22 cellular contexts compared by ENCODE assay signal in the genomic region with DNA sequence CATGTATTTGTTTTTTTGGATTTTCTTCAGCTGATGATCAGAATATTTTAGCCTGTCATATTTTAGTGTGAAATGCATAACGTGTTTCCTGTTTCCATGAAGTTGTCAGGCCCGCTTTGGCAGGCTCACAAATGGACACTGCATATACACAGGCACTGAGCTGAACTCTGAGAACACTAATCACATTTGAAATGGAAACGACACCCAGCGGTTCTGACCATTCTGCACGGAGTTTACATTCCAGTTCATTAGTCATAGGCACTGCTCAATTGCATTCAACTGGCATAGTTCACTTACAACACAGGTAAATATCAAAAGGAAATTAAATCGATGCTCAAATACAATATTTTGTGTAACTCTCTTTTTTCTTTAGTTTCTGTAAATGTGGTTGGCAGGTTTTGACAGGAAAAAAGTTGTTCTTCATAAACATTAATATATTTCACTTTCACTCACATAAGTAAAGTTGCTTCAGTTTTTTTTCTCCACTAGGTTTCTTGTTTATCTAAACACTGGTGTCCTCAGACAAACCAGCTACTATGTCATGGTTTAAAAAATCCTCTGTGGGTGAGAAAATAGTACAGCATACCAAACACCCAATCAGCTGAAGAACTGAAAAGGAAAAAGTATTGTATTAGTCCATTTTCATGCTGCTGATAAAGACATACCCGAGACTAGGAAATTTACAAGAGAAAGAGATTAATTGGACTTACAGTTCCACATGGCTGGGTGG.
A peak's percentile ranks its signal among the peaks of the same experiment; 100 is the strongest.
DNase-seq lines count a peak whose midpoint lies in the region; FAIRE-seq and TF ChIP-seq lines count a peak whose summit lies in the region.
"Had no signal": no experiment of that assay in that cellular context is flagged by ENCODE, and none has a peak within 500 bp of the region (broad histone marks: within the 10 kb centered on the region; RNA-seq: fewer than 3 reads in every experiment).

No MANE protein-coding gene starts in this region.

- no peak overlapping the region for H3K4me3 Mint-ChIP-seq in MCF 10A (ENCODE audit: unreplicated experiment)
- H3K4me3 Mint-ChIP-seq: activated CD8-positive, alpha-beta T cell treated with anti-CD3 and anti-CD28 coated beads, Interleukin-2, amount 10 ng/mL, durations not matched to agents 7 days and 5 days; activated naive CD4-positive, alpha-beta T cell treated with anti-CD3 and anti-CD28 coated beads, Interleukin-2, amount 10 ng/mL, durations not matched to agents 7 days and 5 days; activated T-cell treated with anti-CD3 and anti-CD28 coated beads, Interleukin-2, amount 50 U/mL, for 72 hours had no signal

- no peak for TF ChIP-seq CTCF in MCF 10A (IDR thresholded peaks at IDR 0.05; ENCODE audit: unreplicated experiment)
- TF ChIP-seq CTCF in breast epithelium (IDR thresholded peaks at IDR 0.05), result no peak
- TF ChIP-seq CTCF in astrocyte of the cerebellum (IDR thresholded peaks at IDR 0.05; ENCODE audit: low read depth, low read length, missing control alignments), result no peak

- H3K36me3 Mint-ChIP-seq in MCF 10A (ENCODE audit: insufficient read depth, unreplicated experiment), result no peaks in the 10 kb centered on the region
- H3K36me3 Mint-ChIP-seq: activated naive CD4-positive, alpha-beta T cell treated with anti-CD3 and anti-CD28 coated beads, Interleukin-2, amount 10 ng/mL, durations not matched to agents 7 days and 5 days had no signal

- DNase-seq in MCF 10A (ENCODE audit: unreplicated experiment) (peak; percentile 77), breast epithelium (ENCODE audit: low spot score in 2 of 2) (no peak), astrocyte of the cerebellum (ENCODE audit: low read depth) (peak; percentile 42), urothelium cell line (ENCODE audit: low spot score) (peak; percentile 65), NCI-H510A (lab: John Stamatoyannopoulos, UW) (no peak), cerebellum (ENCODE audit: low spot score) (no peak), HEK293T (ENCODE audit: extremely low spot score) (no peak)
- DNase-seq: activated CD8-positive, alpha-beta T cell treated with anti-CD3 and anti-CD28 coated beads, Interleukin-2, amount 10 ng/mL, durations not matched to agents 7 days and 5 days; activated naive CD4-positive, alpha-beta T cell treated with anti-CD3 and anti-CD28 coated beads, Interleukin-2, amount 10 ng/mL, durations not matched to agents 7 days and 5 days; activated T-cell treated with anti-CD3 and anti-CD28 coated beads, Interleukin-2, amount 50 U/mL, for 72 hours; aorta; colonic mucosa; hypothalamus; Karpas-422; kidney; NCI-H1092 treated with DMSO at 0.1 percent for 48 hours; NCI-H2081 treated with DMSO at 0.1 percent for 48 hours; ovary; RPMI8226 had no signal

- H3K27me3 ChIP-seq in breast epithelium, result no peaks in the 10 kb centered on the region
- H3K27me3 ChIP-seq: colonic mucosa, ovary, vagina had no signal

- peak; percentile 96 for FAIRE-seq in islet of Langerhans (lab: Jason Lieb, UNC)
- no peak for FAIRE-seq in urothelium cell line (lab: Jason Lieb, UNC)
- FAIRE-seq: A204.1, kidney had no signal

- H3K36me3 ChIP-seq in breast epithelium, result no peaks in the 10 kb centered on the region
- H3K36me3 ChIP-seq: colonic mucosa, ovary, vagina had no signal

- no peaks in the 10 kb centered on the region for H3K4me1 ChIP-seq in breast epithelium
- H3K4me1 ChIP-seq: colonic mucosa, vagina had no signal

- H3K27me3 Mint-ChIP-seq in MCF 10A (ENCODE audit: insufficient read depth, unreplicated experiment), result no peaks in the 10 kb centered on the region

- intact Hi-C loops in MCF 10A (cut with micrococcal nuclease) (no loop called here), breast epithelium (cut with DNase I; ENCODE audit: low total_unique reads) (no loop called here)

- no TSS peak for BruUV-seq in MCF 10A (replicated peaks; lab: Mats Ljungman, UMichigan)

- in situ Hi-C loops in astrocyte of the cerebellum (cut with HindIII; ENCODE audit: low sequenced_read_pairs), result no loop called here

- no peaks in the 10 kb centered on the region for H3K9me3 Mint-ChIP-seq in MCF 10A (ENCODE audit: unreplicated experiment)
- H3K9me3 Mint-ChIP-seq: activated naive CD4-positive, alpha-beta T cell treated with anti-CD3 and anti-CD28 coated beads, Interleukin-2, amount 10 ng/mL, durations not matched to agents 7 days and 5 days; activated T-cell treated with anti-CD3 and anti-CD28 coated beads, Interleukin-2, amount 50 U/mL, for 72 hours had no signal

- CTCF ChIA-PET in MCF 10A (lab: Yijun Ruan, JAX), result interaction anchor here (1.5 to 2.5 kb wide), 2 partner anchors 52 to 625 kb away, joined by 4 to 13 read pairs; no protein-coding TSS in a partner anchor
- CTCF ChIA-PET in HEK293T (lab: Yijun Ruan, JAX), result no interaction called here

- no peak overlapping the region for H3K4me3 ChIP-seq in breast epithelium
- no peak overlapping the region for H3K4me3 ChIP-seq in astrocyte of the cerebellum (ENCODE audit: low read depth, low read length)
- H3K4me3 ChIP-seq: colonic mucosa, ovary, vagina had no signal

- H3K4me1 Mint-ChIP-seq in MCF 10A (ENCODE audit: insufficient read depth, unreplicated experiment), result peaks cover 7% of the 10 kb centered on the region
- H3K4me1 Mint-ChIP-seq: activated naive CD4-positive, alpha-beta T cell treated with anti-CD3 and anti-CD28 coated beads, Interleukin-2, amount 10 ng/mL, durations not matched to agents 7 days and 5 days had no signal

- no peak overlapping the region for H3K27ac Mint-ChIP-seq in MCF 10A (ENCODE audit: low read depth, unreplicated experiment)
- H3K27ac Mint-ChIP-seq: activated CD8-positive, alpha-beta T cell treated with anti-CD3 and anti-CD28 coated beads, Interleukin-2, amount 10 ng/mL, durations not matched to agents 7 days and 5 days; activated T-cell treated with anti-CD3 and anti-CD28 coated beads, Interleukin-2, amount 50 U/mL, for 72 hours had no signal

- no peak overlapping the region for H3K27ac ChIP-seq in breast epithelium
- H3K27ac ChIP-seq: colonic mucosa, ovary, vagina had no signal

- no peaks in the 10 kb centered on the region for H3K9me3 ChIP-seq in breast epithelium
- H3K9me3 ChIP-seq: colonic mucosa, ovary, vagina had no signal

- TF ChIP-seq POLR2A in breast epithelium (IDR thresholded peaks at IDR 0.05), result no peak

- POLR2A ChIA-PET in MCF 10A (lab: Yijun Ruan, JAX), result interaction anchor here (0.5 to 1.3 kb wide), 3 partner anchors 400 to 1071 kb away, joined by 3 to 6 read pairs (median 3); no protein-coding TSS in a partner anchor
- POLR2A ChIA-PET in HEK293T (lab: Yijun Ruan, JAX), result no interaction called here

TF ChIP-seq in HEK293T, 16 proteins besides CTCF, POLR2A, EP300 and RAD21:
- TF ChIP-seq FOXM1 (IDR thresholded peaks at IDR 0.05; ENCODE audit: borderline replicate concordance), result no peak
- no peak for TF ChIP-seq FOXK2 (IDR thresholded peaks at IDR 0.05)
- TF ChIP-seq CTBP1 (IDR thresholded peaks at IDR 0.05; ENCODE audit: borderline replicate concordance), result no peak
- no peak for TF ChIP-seq BHLHE40 (IDR thresholded peaks at IDR 0.05; ENCODE audit: borderline replicate concordance)
- no peak for TF ChIP-seq NFRKB (IDR thresholded peaks at IDR 0.05)
- no peak for TF ChIP-seq ZNF384 (IDR thresholded peaks at IDR 0.05)
- TF ChIP-seq SP1 (IDR thresholded peaks at IDR 0.05), result no peak
- no peak for TF ChIP-seq FOXA1 (IDR thresholded peaks at IDR 0.05)
- no peak for TF ChIP-seq TARDBP (IDR thresholded peaks at IDR 0.05)
- TF ChIP-seq ARNT (IDR thresholded peaks at IDR 0.05), result no peak
- TF ChIP-seq PKNOX1 (IDR thresholded peaks at IDR 0.05), result no peak
- no peak for TF ChIP-seq LEF1 (IDR thresholded peaks at IDR 0.05; ENCODE audit: borderline replicate concordance)
- TF ChIP-seq SUZ12 (IDR thresholded peaks at IDR 0.05), result no peak
- TF ChIP-seq HDGF (IDR thresholded peaks at IDR 0.05; ENCODE audit: borderline replicate concordance), result no peak
- no peak for TF ChIP-seq ELF4 (IDR thresholded peaks at IDR 0.05)
- no peak for TF ChIP-seq L3MBTL2 (conservative IDR thresholded peaks at IDR 0.05)

Comparison
In these comparisons a context has a peak if more than half of its experiments do, and no peak if none do; other contexts are left out.
1. DNase-seq: peak in MCF 10A (single experiment), astrocyte of the cerebellum (single experiment) and urothelium cell line (single experiment); none in breast epithelium (0 of 2), NCI-H510A (single experiment), cerebellum (single experiment) and HEK293T (single experiment).